Comparison of ENCODE assay signal across 2 cellular contexts in genomic region chr10:13853854-13854253, GRCh38.
TF ChIP-seq lines count a peak whose summit lies in the region.

No MANE protein-coding gene starts in this region.

TF ChIP-seq in liver, 16 proteins besides CTCF, POLR2A, EP300 and RAD21 (continued from another document):
- TF ChIP-seq HNF4G (IDR thresholded peaks at IDR 0.05), result no peak
- no peak for TF ChIP-seq HNF4A (conservative IDR thresholded peaks at IDR 0.05)
- TF ChIP-seq TAF1 (conservative IDR thresholded peaks at IDR 0.05), result no peak
- TF ChIP-seq MAX (IDR thresholded peaks at IDR 0.05), result no peak
- TF ChIP-seq, protein P1, sequence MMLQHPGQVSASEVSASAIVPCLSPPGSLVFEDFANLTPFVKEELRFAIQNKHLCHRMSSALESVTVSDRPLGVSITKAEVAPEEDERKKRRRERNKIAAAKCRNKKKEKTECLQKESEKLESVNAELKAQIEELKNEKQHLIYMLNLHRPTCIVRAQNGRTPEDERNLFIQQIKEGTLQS (IDR thresholded peaks at IDR 0.05), result no peak

TF ChIP-seq in HepG2, 621 proteins besides CTCF, POLR2A, EP300 and RAD21 (continued from another document):
- TF ChIP-seq ZHX1 (CRISPR knock-in tag; IDR thresholded peaks at IDR 0.05; ENCODE audit: low read depth) (no peak), ZNF784 (CRISPR knock-in tag; IDR thresholded peaks at IDR 0.05; ENCODE audit: borderline replicate concordance) (no peak)
